In genomic region chr6:22081709-22082108, GRCh38 we compare ENCODE assay signal across 1 cellular context.
TF ChIP-seq lines count a peak whose summit lies in the region.

No MANE protein-coding gene starts in this region.

TF ChIP-seq in GM12878, 131 proteins besides CTCF, POLR2A, EP300 and RAD21 (continued from another document and continues in another):
- TF ChIP-seq PRDM15 (CRISPR knock-in tag; IDR thresholded peaks at IDR 0.05) = no peak
- no peak for TF ChIP-seq GABPA (IDR thresholded peaks at IDR 0.05; ENCODE audit: low read depth)
- TF ChIP-seq CUX1 (IDR thresholded peaks at IDR 0.05; ENCODE audit: insufficient replicate concordance, low read depth, low read length) = no peak
- no peak for TF ChIP-seq RBBP5 (conservative IDR thresholded peaks at IDR 0.05)
- peak; percentile 53; the same call in 1 of the 2 replicates for TF ChIP-seq ATF2 (IDR thresholded peaks at IDR 0.05; ENCODE audit: low read length)
- peak; percentile 51; the same call in 1 of the 2 replicates for TF ChIP-seq PML (IDR thresholded peaks at IDR 0.05; ENCODE audit: low read length)
- TF ChIP-seq TBL1XR1 (IDR thresholded peaks at IDR 0.05; ENCODE audit: low read depth, low read length) = 0 out of 2 replicates have a peak, but pooled peaks have one; percentile 32
- no peak for TF ChIP-seq FOS (IDR thresholded peaks at IDR 0.05; ENCODE audit: borderline replicate concordance, extremely low read depth, insufficient read length)
- peak; percentile 47; the same call in 1 of the 2 replicates for TF ChIP-seq MEF2A (IDR thresholded peaks at IDR 0.05; ENCODE audit: insufficient read depth, low read depth, low read length)
- TF ChIP-seq MXI1 (IDR thresholded peaks at IDR 0.05; ENCODE audit: low read depth, low read length) = no peak
- 0 out of 2 replicates have a peak, but pooled peaks have one; percentile 6 for TF ChIP-seq ZNF592 (IDR thresholded peaks at IDR 0.05)
- TF ChIP-seq YY1 (IDR thresholded peaks at IDR 0.05; ENCODE audit: low read depth, low read length) = no peak
- no peak for TF ChIP-seq SP1 (IDR thresholded peaks at IDR 0.05; ENCODE audit: low read depth, low read length)
- no peak for TF ChIP-seq ASH2L (IDR thresholded peaks at IDR 0.05; ENCODE audit: borderline replicate concordance, low read depth)
- TF ChIP-seq IKZF2 (IDR thresholded peaks at IDR 0.05) = peak; percentile 67 to 74; a peak in 3 of 4 replicates
- no peak for TF ChIP-seq ZBTB4 (CRISPR knock-in tag; IDR thresholded peaks at IDR 0.05)
- no peak for TF ChIP-seq ZNF622 (IDR thresholded peaks at IDR 0.05)
- TF ChIP-seq DPF2 (IDR thresholded peaks at IDR 0.05) = peak; percentile 84
- TF ChIP-seq SIN3A (IDR thresholded peaks at IDR 0.05; ENCODE audit: low read depth, low read length) = no peak
- TF ChIP-seq MYB (IDR thresholded peaks at IDR 0.05; ENCODE audit: borderline replicate concordance, low read depth, low read length) = no peak
- TF ChIP-seq KLF5 (IDR thresholded peaks at IDR 0.05; ENCODE audit: partially characterized antibody) = no peak
- TF ChIP-seq EED (IDR thresholded peaks at IDR 0.05; ENCODE audit: low read depth) = peak; percentile 43; the same call in 1 of the 2 replicates
- peak; percentile 89 for TF ChIP-seq PAX5 (IDR thresholded peaks at IDR 0.05; ENCODE audit: borderline replicate concordance, low read depth, low read length)
- 0 out of 2 replicates have a peak, but pooled peaks have one; percentile 22 for TF ChIP-seq CBFB (IDR thresholded peaks at IDR 0.05; ENCODE audit: low read depth)
- no peak for TF ChIP-seq ZNF687 (IDR thresholded peaks at IDR 0.05)
- TF ChIP-seq MAX (IDR thresholded peaks at IDR 0.05; ENCODE audit: low read depth, low read length) = no peak
- TF ChIP-seq CREM (IDR thresholded peaks at IDR 0.05; ENCODE audit: low read depth) = peak; percentile 41; the same call in 1 of the 2 replicates
- no peak for TF ChIP-seq RELA (IDR thresholded peaks at IDR 0.05; ENCODE audit: borderline replicate concordance, partially characterized antibody)
- TF ChIP-seq ETV6 (conservative IDR thresholded peaks at IDR 0.05 in 1 of 2, IDR thresholded peaks at IDR 0.05 in 1 of 2; ENCODE audit: borderline replicate concordance in 1 of 2, low read depth in 1 of 2) = no peak
- TF ChIP-seq JUNB (IDR thresholded peaks at IDR 0.05) = peak; percentile 81
- TF ChIP-seq SREBF1 (IDR thresholded peaks at IDR 0.05; ENCODE audit: low read length) = no peak
- TF ChIP-seq ZNF24 (IDR thresholded peaks at IDR 0.05) = peak; percentile 96
- 0 out of 2 replicates have a peak, but pooled peaks have one; percentile 37 for TF ChIP-seq NR2F1 (conservative IDR thresholded peaks at IDR 0.05)
- TF ChIP-seq ZNF274 (IDR thresholded peaks at IDR 0.05; ENCODE audit: insufficient read depth, insufficient read length) = no peak
- TF ChIP-seq FOXK2 (IDR thresholded peaks at IDR 0.05) = no peak
- TF ChIP-seq ATF7 (IDR thresholded peaks at IDR 0.05; ENCODE audit: low read depth) = peak; percentile 52; the same call in 1 of the 2 replicates
- no peak for TF ChIP-seq RFX5 (IDR thresholded peaks at IDR 0.05; ENCODE audit: low read depth, low read length)
- 0 out of 2 replicates have a peak, but pooled peaks have one; percentile 55 for TF ChIP-seq JUND (IDR thresholded peaks at IDR 0.05; ENCODE audit: low read depth, low read length)
- TF ChIP-seq TAF1 (IDR thresholded peaks at IDR 0.05; ENCODE audit: borderline replicate concordance, low read depth, low read length) = no peak
